ENCODE assay signal across 13 cellular contexts in the genomic region with DNA sequence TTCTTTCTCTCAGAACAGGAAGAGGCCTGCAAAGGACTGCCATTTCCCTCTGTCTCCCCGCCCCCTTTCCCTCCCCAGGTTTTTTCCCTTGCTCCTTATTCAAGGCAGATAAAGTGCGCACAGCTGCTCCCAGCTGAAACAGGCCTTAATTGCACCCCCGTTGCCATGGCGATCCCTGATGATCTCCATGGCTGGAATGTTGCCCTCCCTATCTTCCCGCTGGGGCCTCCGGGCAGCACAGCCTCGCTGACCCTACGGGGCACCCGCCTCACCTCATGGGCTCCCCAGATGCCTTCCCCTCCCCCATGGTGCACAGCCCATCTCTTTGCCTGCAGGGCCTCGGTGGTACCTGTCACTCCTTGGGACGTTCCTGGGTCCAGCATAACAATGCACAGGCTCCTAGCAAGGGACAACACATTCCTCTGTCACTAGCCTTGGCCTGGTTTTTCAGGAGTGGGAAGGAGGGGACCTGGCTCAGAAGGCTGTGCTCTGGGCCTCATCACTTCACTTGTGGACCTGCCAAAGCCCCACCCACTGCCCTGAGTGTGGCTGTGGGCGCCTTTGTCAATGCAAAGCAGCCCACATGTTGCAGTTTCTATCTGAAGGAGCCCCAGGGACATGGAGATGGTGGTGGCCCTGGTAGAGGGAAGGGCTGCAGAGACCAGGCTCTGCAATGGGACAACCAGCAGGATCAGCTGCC.
DNase-seq lines count a peak whose midpoint lies in the region; ATAC-seq and TF ChIP-seq lines count a peak whose summit lies in the region.
"Had no signal": no experiment of that assay in that cellular context is flagged by ENCODE, and none has a peak within 500 bp of the region (broad histone marks: within the 10 kb centered on the region; RNA-seq: fewer than 3 reads in every experiment).

No MANE protein-coding gene starts in this region.

- peak overlapping the region; percentile 10 for H3K4me3 Mint-ChIP-seq in WTC11
- H3K4me3 Mint-ChIP-seq in activated CD8-positive, alpha-beta T cell treated with anti-CD3 and anti-CD28 coated beads, Interleukin-2, amount 10 ng/mL, durations not matched to agents 7 days and 5 days: no peak overlapping the region
- H3K4me3 Mint-ChIP-seq: CD8-positive, alpha-beta memory T cell; stimulated activated effector memory CD8-positive, alpha-beta T cell treated with anti-CD3 and anti-CD28 coated beads, Interleukin-12 subunit alpha, Interleukin-12 subunit beta, amount 100 ng/mL, for 72 hours had no signal

- no peak overlapping the region for H3K4me3 ChIP-seq in lower lobe of right lung

- DNase-seq in COR-L47 (lab: John Stamatoyannopoulos, UW): peak; percentile 96
- DNase-seq in NCI-H1092 (lab: John Stamatoyannopoulos, UW): peak; percentile 78
- DNase-seq in WTC11 (ENCODE audit: low spot score): peak; percentile 75
- DNase-seq in lower lobe of right lung: no peak
- DNase-seq in 8988T: no peak
- DNase-seq in T-helper 9 cell: no peak
- no peak for DNase-seq in activated CD8-positive, alpha-beta T cell treated with anti-CD3 and anti-CD28 coated beads, Interleukin-2, amount 10 ng/mL, durations not matched to agents 7 days and 5 days
- DNase-seq: CD8-positive, alpha-beta memory T cell; mammary epithelial cell; NCI-H187; stimulated activated CD4-positive, alpha-beta T cell treated with anti-CD3 and anti-CD28 coated beads, Interleukin-12 subunit alpha, Interleukin-12 subunit beta, amount 100 ng/mL, for 4 hours had no signal

- peaks cover 19% of the 10 kb centered on the region for H3K4me1 ChIP-seq in lower lobe of right lung

- POLR2A ChIA-PET in WTC11 (lab: Charles Lee): no interaction called here
- POLR2A ChIA-PET in activated CD8-positive, alpha-beta T cell treated with anti-CD3 and anti-CD28 coated beads, Interleukin-2, amount 10 ng/mL, durations not matched to agents 7 days and 5 days (lab: Charles Lee): no interaction called here

- no peaks in the 10 kb centered on the region for H3K27me3 ChIP-seq in lower lobe of right lung (ENCODE audit: low read depth)

- peak; percentile 74 for ATAC-seq in WTC11
- peak; percentile 3 to 7 for ATAC-seq in lower lobe of right lung
- no peak for ATAC-seq in HG02642 (IDR thresholded peaks at IDR 0.05; ENCODE audit: poor library complexity, unreplicated experiment)
- no peak for ATAC-seq in activated CD8-positive, alpha-beta T cell treated with anti-CD3 and anti-CD28 coated beads, Interleukin-2, amount 10 ng/mL, durations not matched to agents 7 days and 5 days
- ATAC-seq: stimulated activated effector memory CD8-positive, alpha-beta T cell treated with anti-CD3 and anti-CD28 coated beads, Interleukin-12 subunit alpha, Interleukin-12 subunit beta, amount 100 ng/mL, for 72 hours had no signal

- no peak for TF ChIP-seq CTCF in WTC11 (IDR thresholded peaks at IDR 0.05)
- no peak for TF ChIP-seq CTCF in lower lobe of right lung (IDR thresholded peaks at IDR 0.05)

- no peaks in the 10 kb centered on the region for H3K9me3 Mint-ChIP-seq in WTC11
- H3K9me3 Mint-ChIP-seq in activated CD8-positive, alpha-beta T cell treated with anti-CD3 and anti-CD28 coated beads, Interleukin-2, amount 10 ng/mL, durations not matched to agents 7 days and 5 days (ENCODE audit: insufficient read depth): no peaks in the 10 kb centered on the region

- H3K36me3 ChIP-seq in lower lobe of right lung: no peaks in the 10 kb centered on the region

- peaks cover 39% of the 10 kb centered on the region for H3K4me1 Mint-ChIP-seq in WTC11
- no peaks in the 10 kb centered on the region for H3K4me1 Mint-ChIP-seq in activated CD8-positive, alpha-beta T cell treated with anti-CD3 and anti-CD28 coated beads, Interleukin-2, amount 10 ng/mL, durations not matched to agents 7 days and 5 days (ENCODE audit: low read depth)
- H3K4me1 Mint-ChIP-seq: CD8-positive, alpha-beta memory T cell; stimulated activated effector memory CD8-positive, alpha-beta T cell treated with anti-CD3 and anti-CD28 coated beads, Interleukin-12 subunit alpha, Interleukin-12 subunit beta, amount 100 ng/mL, for 72 hours had no signal

- H3K27ac ChIP-seq in lower lobe of right lung: peak overlapping the region; percentile 11

- H3K9me3 ChIP-seq in lower lobe of right lung: no peaks in the 10 kb centered on the region

- intact Hi-C loops in lower lobe of right lung (cut with DNase I): no loop called here

- CTCF ChIA-PET in WTC11 (lab: Charles Lee): no interaction called here
- CTCF ChIA-PET in activated CD8-positive, alpha-beta T cell treated with anti-CD3 and anti-CD28 coated beads, Interleukin-2, amount 10 ng/mL, durations not matched to agents 7 days and 5 days (lab: Charles Lee): no interaction called here

- no peaks in the 10 kb centered on the region for H3K36me3 Mint-ChIP-seq in WTC11
- H3K36me3 Mint-ChIP-seq in activated CD8-positive, alpha-beta T cell treated with anti-CD3 and anti-CD28 coated beads, Interleukin-2, amount 10 ng/mL, durations not matched to agents 7 days and 5 days (ENCODE audit: low read depth): no peaks in the 10 kb centered on the region
- H3K36me3 Mint-ChIP-seq: CD8-positive, alpha-beta memory T cell; stimulated activated effector memory CD8-positive, alpha-beta T cell treated with anti-CD3 and anti-CD28 coated beads, Interleukin-12 subunit alpha, Interleukin-12 subunit beta, amount 100 ng/mL, for 72 hours had no signal

- H3K27ac Mint-ChIP-seq in WTC11: no peak overlapping the region
- H3K27ac Mint-ChIP-seq in activated CD8-positive, alpha-beta T cell treated with anti-CD3 and anti-CD28 coated beads, Interleukin-2, amount 10 ng/mL, durations not matched to agents 7 days and 5 days: no peak overlapping the region
- H3K27ac Mint-ChIP-seq: CD8-positive, alpha-beta memory T cell; stimulated activated effector memory CD8-positive, alpha-beta T cell treated with anti-CD3 and anti-CD28 coated beads, Interleukin-12 subunit alpha, Interleukin-12 subunit beta, amount 100 ng/mL, for 72 hours had no signal

- H3K27me3 Mint-ChIP-seq in WTC11 (ENCODE audit: low read depth): peaks cover 11% of the 10 kb centered on the region
- no peaks in the 10 kb centered on the region for H3K27me3 Mint-ChIP-seq in activated CD8-positive, alpha-beta T cell treated with anti-CD3 and anti-CD28 coated beads, Interleukin-2, amount 10 ng/mL, durations not matched to agents 7 days and 5 days (ENCODE audit: low read depth)

TF ChIP-seq in WTC11, 78 proteins besides CTCF, POLR2A, EP300 and RAD21:
- TF ChIP-seq ZNF671 (CRISPR knock-in tag; IDR thresholded peaks at IDR 0.05) (no peak), ETV6 (CRISPR knock-in tag; IDR thresholded peaks at IDR 0.05) (0 out of 2 replicates have a peak, but pooled peaks have one; percentile 27), ZNF423 (CRISPR knock-in tag; IDR thresholded peaks at IDR 0.05) (peak; percentile 97), SP1 (CRISPR knock-in tag; conservative IDR thresholded peaks at IDR 0.05) (0 out of 2 replicates have a peak, but pooled peaks have one; percentile 25), ARID4B (CRISPR knock-in tag; IDR thresholded peaks at IDR 0.05; ENCODE audit: borderline replicate concordance) (no peak), TEAD4 (CRISPR knock-in tag; IDR thresholded peaks at IDR 0.05) (0 out of 2 replicates have a peak, but pooled peaks have one; percentile 28), ZBTB21 (CRISPR knock-in tag; IDR thresholded peaks at IDR 0.05; ENCODE audit: borderline replicate concordance) (0 out of 2 replicates have a peak, but pooled peaks have one; percentile 57), TP53 (CRISPR knock-in tag; IDR thresholded peaks at IDR 0.05) (peak; percentile 31; the same call in 1 of the 2 replicates), JUN (CRISPR knock-in tag; IDR thresholded peaks at IDR 0.05) (no peak), TEAD1 (CRISPR knock-in tag; IDR thresholded peaks at IDR 0.05) (peak; percentile 86; the same call in 1 of the 2 replicates)
TF ChIP-seq in WTC11: peak in this region for 7.

Comparison
In these comparisons a context has a peak if more than half of its experiments do, and no peak if none do; other contexts are left out.
1. DNase-seq: peak in COR-L47 (single experiment), NCI-H1092 (single experiment) and WTC11 (single experiment); none in lower lobe of right lung (single experiment), 8988T (single experiment), T-helper 9 cell (single experiment) and activated CD8-positive, alpha-beta T cell treated with anti-CD3 and anti-CD28 coated beads, Interleukin-2, amount 10 ng/mL, durations not matched to agents 7 days and 5 days (single experiment).
2. ATAC-seq: peak in WTC11 (single experiment) and lower lobe of right lung (2 of 2); none in HG02642 (single experiment) and activated CD8-positive, alpha-beta T cell treated with anti-CD3 and anti-CD28 coated beads, Interleukin-2, amount 10 ng/mL, durations not matched to agents 7 days and 5 days (single experiment).